23 cellular contexts compared by ENCODE assay signal in genomic region chr19:35298561-35298972, GRCh38. TPM values are rescaled to one million over a fixed set of nuclear protein-coding genes. Genes with fewer than 3 reads are reported as not detected.
A peak's percentile ranks its signal among the peaks of the same experiment; 100 is the strongest.
DNase-seq lines count a peak whose midpoint lies in the region; ATAC-seq, FAIRE-seq and TF ChIP-seq lines count a peak whose summit lies in the region.
"Had no signal": no experiment of that assay in that cellular context is flagged by ENCODE, and none has a peak within 500 bp of the region (broad histone marks: within the 10 kb centered on the region; RNA-seq: fewer than 3 reads in every experiment).

No MANE protein-coding gene starts in this region.

- H3K4me2 ChIP-seq in BLaER1 (peak overlapping the region; percentile 77; the same call in 1 of the 2 replicates), K562 (ENCODE audit: insufficient read depth, low read length) (peak overlapping the region; percentile 8; the same call in 1 of the 2 replicates)

- H3K4me3 ChIP-seq in BLaER1 = no peak overlapping the region
- no peak overlapping the region for H3K4me3 ChIP-seq in K562
- H3K4me3 ChIP-seq: BLaER1 treated with 17β-estradiol and CSF1 and Interleukin-3, amounts not matched to agents 10 nM and 100 nM had no signal

- H3K36me3 ChIP-seq in BLaER1 = no peaks in the 10 kb centered on the region
- no peaks in the 10 kb centered on the region for H3K36me3 ChIP-seq in K562 (ENCODE audit: control insufficient read depth, insufficient read depth, low read length)
- H3K36me3 ChIP-seq: BLaER1 treated with 17β-estradiol and CSF1 and Interleukin-3, amounts not matched to agents 10 nM and 100 nM had no signal

- no peak for ATAC-seq in K562
- no peak for ATAC-seq in activated CD4-positive, CD25-positive, alpha-beta regulatory T cell treated with anti-CD3 and anti-CD28 coated beads, Interleukin-2, amount 50 U/mL, for 24 hours
- ATAC-seq: T-cell had no signal

- peaks cover 6% of the 10 kb centered on the region for H3K9me1 ChIP-seq in K562 (ENCODE audit: control insufficient read depth, insufficient read depth, low read length)

- CTCF ChIA-PET in K562 (lab: Yijun Ruan, JAX; ENCODE audit: low intra/inter-chr PET ratio) = no interaction called here

- peaks cover 60% of the 10 kb centered on the region for H3K4me1 ChIP-seq in BLaER1
- H3K4me1 ChIP-seq in K562 (replicated peaks in 1 of 2; ENCODE audit: control insufficient read depth in 2 of 2, insufficient read depth in 2 of 2, low read length in 2 of 2) = peaks cover 50 to 63% of the 10 kb centered on the region in 2 experiments

- no peak overlapping the region for H2AFZ ChIP-seq in K562 (ENCODE audit: low read depth, low read length)

- TF ChIP-seq POLR2A in K562 (conservative IDR thresholded peaks at IDR 0.05) = no peak

- 83% methylated on average over 3 of the region's 5 CpGs for WGBS in K562 (ENCODE audit: insufficient coverage, low coverage, missing lambda C conversion rate)

- H3K79me2 ChIP-seq in K562 (ENCODE audit: control insufficient read depth, insufficient read depth, low read length) = no peaks in the 10 kb centered on the region

- in situ Hi-C loops in K562 (cut with MboI) = no loop called here

- no peak for FAIRE-seq in K562 (lab: Jason Lieb, UNC)
- FAIRE-seq: D721Med had no signal

- TF ChIP-seq CTCF in K562 (IDR thresholded peaks at IDR 0.05 in 2 of 3, conservative IDR thresholded peaks at IDR 0.05 in 1 of 3; ENCODE audit: insufficient read depth in 2 of 3, low read depth in 1 of 3, low read length in 3 of 3) = no peak

- H3K27me3 ChIP-seq in BLaER1 = no peaks in the 10 kb centered on the region
- H3K27me3 ChIP-seq in K562 (ENCODE audit: control insufficient read depth in 2 of 2, insufficient read depth in 2 of 2, low read length in 2 of 2) = no peaks in the 10 kb centered on the region; a peak in 1 of 5 replicates

- H4K20me1 ChIP-seq in BLaER1 (no peaks in the 10 kb centered on the region), K562 (replicated peaks; ENCODE audit: control insufficient read depth, insufficient read depth, low read length) (no peaks in the 10 kb centered on the region)
- H4K20me1 ChIP-seq: BLaER1 treated with 17β-estradiol and CSF1 and Interleukin-3, amounts not matched to agents 10 nM and 100 nM had no signal

- DNase-seq in K562 (ENCODE audit: extremely low read depth in 1 of 4, low spot score in 3 of 4) (no peak), SHP77 treated with DMSO at 0.1 percent for 48 hours (lab: John Stamatoyannopoulos, UW) (no peak)
- DNase-seq: CD4-positive, alpha-beta T cell; GOT3; HCEC 1CT; NCI-H1048; NCI-H1417; NCI-H1694; NCI-H2029 treated with DMSO at 0.1 percent for 48 hours; NCI-H2227 treated with DMSO at 0.1 percent for 48 hours; NCI-H510A; NCI-H69; Right ventricle myocardium superior; RPMI8226; T-cell had no signal

- no peak for TF ChIP-seq EP300 in K562 (IDR thresholded peaks at IDR 0.05; ENCODE audit: low read length)

- intact Hi-C loops in K562 (cut with micrococcal nuclease) = no loop called here

- POLR2A ChIA-PET in K562 (lab: Yijun Ruan, JAX) = no interaction called here

- BruUV-seq in K562 (replicated peaks; lab: Mats Ljungman, UMichigan) = no TSS peak

- no peak for TF ChIP-seq RAD21 in K562 (CRISPR knock-in tag; conservative IDR thresholded peaks at IDR 0.05 in 1 of 2, IDR thresholded peaks at IDR 0.05 in 1 of 2)

- H3K9me3 ChIP-seq in BLaER1 (no peaks in the 10 kb centered on the region), K562 (replicated peaks; ENCODE audit: control insufficient read depth, insufficient read depth, low read depth, low read length) (no peaks in the 10 kb centered on the region)
- H3K9me3 ChIP-seq: BLaER1 treated with 17β-estradiol and CSF1 and Interleukin-3, amounts not matched to agents 10 nM and 100 nM had no signal

- H3K27ac ChIP-seq in BLaER1 (peak overlapping the region; percentile 74; the same call in 1 of the 2 replicates), K562 (ENCODE audit: extremely low read depth, low read depth, low read length) (peak overlapping the region; percentile 15; the same call in 1 of the 3 replicates)

- no peak overlapping the region for H3K9ac ChIP-seq in BLaER1
- no peak overlapping the region for H3K9ac ChIP-seq in K562 (ENCODE audit: insufficient read depth in 1 of 2, low read depth in 2 of 2, low read length in 2 of 2)
- H3K9ac ChIP-seq: BLaER1 treated with 17β-estradiol and CSF1 and Interleukin-3, amounts not matched to agents 10 nM and 100 nM had no signal

RNA-seq across cellular contexts. Expression of gene MAG, which starts 6.6 kb away (rescaled TPM):
- total RNA-seq in K562 (2011; cell fraction: chromatin; rRNA removed; ENCODE audit: low replicate concordance) = 9.6 and 21.9 TPM in 2 replicates
- 25.2 and 25.7 TPM in 2 replicates for total RNA-seq in K562 (2011; cell fraction: nucleolus; rRNA removed)
- 12.0 and 17.2 TPM in 2 replicates for total RNA-seq in K562 (2011; cell fraction: nucleoplasm; rRNA removed)
- total RNA-seq in K562 (2014; rRNA removed) = 6.3 and 9.0 TPM in 2 replicates
- 0.67 and 1.1 TPM in 2 replicates for total RNA-seq in K562 (2014; rRNA removed; fragmentation: Illumina TruSeq; extraction: Trizol)
- 2.8 and 4.6 TPM in 2 replicates for total RNA-seq in K562 (2015; rRNA removed; fragmentation: Illumina TruSeq; extraction: Trizol)
- 6.4 and 7.7 TPM in 2 replicates for total RNA-seq in K562 (2021)
- polyA plus RNA-seq in K562 (2011; rRNA removed) = 1.4 and 1.6 TPM in 2 replicates
- 1.6 and 6.7 TPM in 2 replicates for polyA plus RNA-seq in K562 (2011; cell fraction: cytosol; rRNA removed)
- 1.9 and 8.2 TPM in 2 replicates for polyA plus RNA-seq in K562 (2011; cell fraction: nucleus; rRNA removed)
- 2.3 and 5.2 TPM in 2 replicates for polyA plus RNA-seq in K562 (2012)
- polyA plus RNA-seq in K562 (2014; fragmentation: Illumina TruSeq; extraction: Trizol) = 0.61 and 3.3 TPM in 2 replicates
- under 1 TPM; 0.11 to 0.39 TPM for polyA plus RNA-seq in K562 (2014; fragmentation: Nextera tagmentation; extraction: Ambion mirVana)
- polyA plus RNA-seq in K562 (2014; rRNA removed) = 2.9 and 10.0 TPM in 2 replicates
- 1.4 TPM in 1 of 2 replicates, not detected in the other for polyA minus RNA-seq in K562 (2011; rRNA and poly(A)+ RNA removed)
- 3.0 and 8.6 TPM in 2 replicates for polyA minus RNA-seq in K562 (2011; cell fraction: cytosol; rRNA and poly(A)+ RNA removed)
- polyA minus RNA-seq in K562 (2011; cell fraction: nucleus; rRNA and poly(A)+ RNA removed) = 3.8 and 6.6 TPM in 2 replicates
- total RNA-seq: A172; CD4-positive, alpha-beta T cell; Right ventricle myocardium superior; SK-MEL-5 had no signal
- polyA plus RNA-seq: AG04450 had no signal

RNA-seq across cellular contexts. Expression of gene HAMP, which starts 16.2 kb away (rescaled TPM):
- total RNA-seq in K562 (2011; cell fraction: chromatin; rRNA removed; ENCODE audit: low replicate concordance) = 0.25 and 1.3 TPM in 2 replicates
- total RNA-seq in K562 (2011; cell fraction: nucleolus; rRNA removed) = 1.5 and 2.1 TPM in 2 replicates
- total RNA-seq in K562 (2011; cell fraction: nucleoplasm; rRNA removed) = 0.84 and 1.9 TPM in 2 replicates
- total RNA-seq in K562 (2014; rRNA removed) (not detected in 2 replicates), K562 (2014; rRNA removed; fragmentation: Illumina TruSeq; extraction: Trizol) (0.29 TPM in 1 of 2 replicates, not detected in the other), K562 (2015; rRNA removed; fragmentation: Illumina TruSeq; extraction: Trizol) (0.57 TPM in 1 of 2 replicates, not detected in the other), K562 (2021) (0.29 TPM in 2 replicates)
- polyA plus RNA-seq in K562 (2011; rRNA removed) (0.26 and 0.39 TPM in 2 replicates), K562 (2014; fragmentation: Illumina TruSeq; extraction: Trizol) (0.64 and 1.1 TPM in 2 replicates), K562 (2014; fragmentation: Nextera tagmentation; extraction: Ambion mirVana) (1 to 10 TPM in 1 of 2 experiments, under 1 TPM in 1; 0.65 to 1.0 TPM), K562 (2014; rRNA removed) (0.05 and 0.76 TPM in 2 replicates)
- 0.74 and 3.9 TPM in 2 replicates for polyA plus RNA-seq in K562 (2011; cell fraction: cytosol; rRNA removed)
- 0.24 and 0.74 TPM in 2 replicates for polyA plus RNA-seq in K562 (2011; cell fraction: nucleus; rRNA removed)
- 0.98 and 2.0 TPM in 2 replicates for polyA plus RNA-seq in K562 (2012)
- polyA minus RNA-seq in K562 (2011; rRNA and poly(A)+ RNA removed) = 0.11 TPM in 1 of 2 replicates, not detected in the other
- 1.6 TPM in 1 of 2 replicates, not detected in the other for polyA minus RNA-seq in K562 (2011; cell fraction: cytosol; rRNA and poly(A)+ RNA removed)
- polyA minus RNA-seq in K562 (2011; cell fraction: nucleus; rRNA and poly(A)+ RNA removed) = 0.11 and 0.67 TPM in 2 replicates
- total RNA-seq: A172, Right ventricle myocardium superior, SK-MEL-5 had no signal
- polyA plus RNA-seq: AG04450, IgD-negative memory B cell had no signal

RNA-seq across cellular contexts. Expression of gene USF2, which starts 29.8 kb away (rescaled TPM):
- total RNA-seq in K562 (2011; cell fraction: chromatin; rRNA removed; ENCODE audit: low replicate concordance) = 42.6 and 101 TPM in 2 replicates
- 81.1 and 82.5 TPM in 2 replicates for total RNA-seq in K562 (2011; cell fraction: nucleolus; rRNA removed)
- total RNA-seq in K562 (2011; cell fraction: nucleoplasm; rRNA removed) = 54.4 and 62.0 TPM in 2 replicates
- total RNA-seq in K562 (2014; rRNA removed) = 79.6 and 92.0 TPM in 2 replicates
- total RNA-seq in K562 (2014; rRNA removed; fragmentation: Illumina TruSeq; extraction: Trizol) = 27.8 and 31.1 TPM in 2 replicates
- total RNA-seq in K562 (2015; rRNA removed; fragmentation: Illumina TruSeq; extraction: Trizol) = 41.3 and 44.8 TPM in 2 replicates
- total RNA-seq in K562 (2021) = 79.6 and 85.1 TPM in 2 replicates
- 62.5 and 69.2 TPM in 2 replicates for polyA plus RNA-seq in K562 (2011; rRNA removed)
- 53.9 and 98.4 TPM in 2 replicates for polyA plus RNA-seq in K562 (2011; cell fraction: cytosol; rRNA removed)
- 102 and 108 TPM in 2 replicates for polyA plus RNA-seq in K562 (2011; cell fraction: nucleus; rRNA removed)
- 81.4 and 98.5 TPM in 2 replicates for polyA plus RNA-seq in K562 (2012)
- 57.2 and 58.4 TPM in 2 replicates for polyA plus RNA-seq in K562 (2014; fragmentation: Illumina TruSeq; extraction: Trizol)
- polyA plus RNA-seq in K562 (2014; fragmentation: Nextera tagmentation; extraction: Ambion mirVana) = under 1 TPM; 0.27 to 0.34 TPM
- polyA plus RNA-seq in K562 (2014; rRNA removed) = 78.0 and 93.7 TPM in 2 replicates
- 31.5 and 39.4 TPM in 2 replicates for polyA minus RNA-seq in K562 (2011; rRNA and poly(A)+ RNA removed)
- polyA minus RNA-seq in K562 (2011; cell fraction: cytosol; rRNA and poly(A)+ RNA removed) = 28.5 and 53.2 TPM in 2 replicates
- 21.7 and 31.3 TPM in 2 replicates for polyA minus RNA-seq in K562 (2011; cell fraction: nucleus; rRNA and poly(A)+ RNA removed)

RNA-seq across cellular contexts. Expression of gene CD22, which starts 30.4 kb away (rescaled TPM):
- total RNA-seq in K562 (2011; cell fraction: chromatin; rRNA removed; ENCODE audit: low replicate concordance) = 29.7 and 39.0 TPM in 2 replicates
- total RNA-seq in K562 (2011; cell fraction: nucleolus; rRNA removed) = 22.1 and 24.3 TPM in 2 replicates
- total RNA-seq in K562 (2011; cell fraction: nucleoplasm; rRNA removed) = 23.2 and 26.7 TPM in 2 replicates
- total RNA-seq in K562 (2014; rRNA removed) = 5.0 and 5.3 TPM in 2 replicates
- 2.3 and 2.4 TPM in 2 replicates for total RNA-seq in K562 (2014; rRNA removed; fragmentation: Illumina TruSeq; extraction: Trizol)
- total RNA-seq in K562 (2015; rRNA removed; fragmentation: Illumina TruSeq; extraction: Trizol) = 1.7 and 2.1 TPM in 2 replicates
- total RNA-seq in K562 (2021) = 3.5 and 5.9 TPM in 2 replicates
- polyA plus RNA-seq in K562 (2011; rRNA removed) = 2.4 and 4.2 TPM in 2 replicates
- polyA plus RNA-seq in K562 (2011; cell fraction: cytosol; rRNA removed) = 2.3 and 3.4 TPM in 2 replicates
- 5.1 and 17.6 TPM in 2 replicates for polyA plus RNA-seq in K562 (2011; cell fraction: nucleus; rRNA removed)
- polyA plus RNA-seq in K562 (2012) = 3.0 and 4.6 TPM in 2 replicates
- 3.7 and 4.1 TPM in 2 replicates for polyA plus RNA-seq in K562 (2014; fragmentation: Illumina TruSeq; extraction: Trizol)
- under 1 TPM; 0.29 to 0.84 TPM for polyA plus RNA-seq in K562 (2014; fragmentation: Nextera tagmentation; extraction: Ambion mirVana)
- polyA plus RNA-seq in K562 (2014; rRNA removed) = 4.1 and 6.2 TPM in 2 replicates
- polyA minus RNA-seq in K562 (2011; rRNA and poly(A)+ RNA removed) = 1.4 and 6.6 TPM in 2 replicates
- 3.2 TPM in 1 of 2 replicates, not detected in the other for polyA minus RNA-seq in K562 (2011; cell fraction: cytosol; rRNA and poly(A)+ RNA removed)
- polyA minus RNA-seq in K562 (2011; cell fraction: nucleus; rRNA and poly(A)+ RNA removed) = 1.6 and 3.8 TPM in 2 replicates
- polyA plus RNA-seq: AG04450 had no signal

RNA-seq across cellular contexts. Expression of gene FFAR1, which starts 49.1 kb away (rescaled TPM):
- 0.28 TPM in 1 of 2 replicates, not detected in the other for total RNA-seq in K562 (2011; cell fraction: chromatin; rRNA removed; ENCODE audit: low replicate concordance)
- 0.13 and 0.17 TPM in 2 replicates for total RNA-seq in K562 (2011; cell fraction: nucleolus; rRNA removed)
- not detected in 2 replicates for total RNA-seq in K562 (2011; cell fraction: nucleoplasm; rRNA removed)
- total RNA-seq in K562 (2014; rRNA removed) = not detected in 2 replicates
- total RNA-seq in K562 (2014; rRNA removed; fragmentation: Illumina TruSeq; extraction: Trizol) = not detected in 2 replicates
- total RNA-seq in K562 (2015; rRNA removed; fragmentation: Illumina TruSeq; extraction: Trizol) = not detected in 2 replicates
- not detected in 2 replicates for total RNA-seq in K562 (2021)
- polyA plus RNA-seq in K562 (2011; rRNA removed) = not detected in 2 replicates
- polyA plus RNA-seq in K562 (2011; cell fraction: cytosol; rRNA removed) = not detected in 2 replicates
- polyA plus RNA-seq in K562 (2011; cell fraction: nucleus; rRNA removed) = 0.06 TPM in 1 of 2 replicates, not detected in the other
- not detected in 2 replicates for polyA plus RNA-seq in K562 (2012)
- polyA plus RNA-seq in K562 (2014; fragmentation: Illumina TruSeq; extraction: Trizol) = not detected in 2 replicates
- not detected for polyA plus RNA-seq in K562 (2014; fragmentation: Nextera tagmentation; extraction: Ambion mirVana)
- not detected in 2 replicates for polyA plus RNA-seq in K562 (2014; rRNA removed)
- not detected in 2 replicates for polyA minus RNA-seq in K562 (2011; rRNA and poly(A)+ RNA removed)
- polyA minus RNA-seq in K562 (2011; cell fraction: cytosol; rRNA and poly(A)+ RNA removed) = not detected in 2 replicates
- not detected in 2 replicates for polyA minus RNA-seq in K562 (2011; cell fraction: nucleus; rRNA and poly(A)+ RNA removed)
- total RNA-seq: A172; CD4-positive, alpha-beta T cell; Right ventricle myocardium superior; SK-MEL-5 had no signal
- polyA plus RNA-seq: AG04450 had no signal
